Comparison of ENCODE assay signal across 1 cellular context in genomic region chr6:167140589-167141474, GRCh38.
TF ChIP-seq lines count a peak whose summit lies in the region.

No MANE protein-coding gene starts in this region.

TF ChIP-seq in HepG2, 621 proteins besides CTCF, POLR2A, EP300 and RAD21 (continued from another document and continues in another):
- no peak for TF ChIP-seq HNF1A (IDR thresholded peaks at IDR 0.05; ENCODE audit: low read depth)
- 0 out of 2 replicates have a peak, but pooled peaks have one; percentile 39 for TF ChIP-seq HNF1A (CRISPR knock-in tag; IDR thresholded peaks at IDR 0.05; ENCODE audit: borderline replicate concordance)
- peak; percentile 54; the same call in 1 of the 2 replicates for TF ChIP-seq TARDBP (CRISPR knock-in tag; IDR thresholded peaks at IDR 0.05)
- 0 out of 2 replicates have a peak, but pooled peaks have one; percentile 4 for TF ChIP-seq ZNF7 (CRISPR knock-in tag; IDR thresholded peaks at IDR 0.05)
- peak; percentile 49; the same call in 1 of the 2 replicates for TF ChIP-seq MIER3 (CRISPR knock-in tag; IDR thresholded peaks at IDR 0.05; ENCODE audit: borderline replicate concordance)
- TF ChIP-seq HCFC1 (IDR thresholded peaks at IDR 0.05; ENCODE audit: low read depth, low read length) = no peak
- peak; percentile 46 for TF ChIP-seq ZNF687 (CRISPR knock-in tag; IDR thresholded peaks at IDR 0.05)
- TF ChIP-seq KLF16 (CRISPR knock-in tag; IDR thresholded peaks at IDR 0.05) = peak in 1 of 2 experiments; percentile 26; a peak in 1 of 4 replicates
- no peak for TF ChIP-seq ZFAT (CRISPR knock-in tag; conservative IDR thresholded peaks at IDR 0.05)
- TF ChIP-seq ZNF30 (CRISPR knock-in tag; IDR thresholded peaks at IDR 0.05) = no peak
- TF ChIP-seq ZNF503 (CRISPR knock-in tag; IDR thresholded peaks at IDR 0.05) = peak; percentile 71; the same call in 1 of the 2 replicates
- TF ChIP-seq KDM2A (CRISPR knock-in tag; IDR thresholded peaks at IDR 0.05; ENCODE audit: borderline replicate concordance, low read depth) = peak; percentile 63
- TF ChIP-seq NKX3-1 (CRISPR knock-in tag; IDR thresholded peaks at IDR 0.05) = no peak
- TF ChIP-seq ZSCAN9 (CRISPR knock-in tag; IDR thresholded peaks at IDR 0.05; ENCODE audit: borderline replicate concordance) = peak; percentile 96
- TF ChIP-seq ZNF572 (CRISPR knock-in tag; IDR thresholded peaks at IDR 0.05) = peak; percentile 23; the same call in 1 of the 2 replicates
- no peak for TF ChIP-seq ZNF850 (CRISPR knock-in tag; conservative IDR thresholded peaks at IDR 0.05)
- peak; percentile 24; the same call in 1 of the 2 replicates for TF ChIP-seq BRCA1 (CRISPR knock-in tag; IDR thresholded peaks at IDR 0.05)
- peak; percentile 46 for TF ChIP-seq PITX1 (CRISPR knock-in tag; IDR thresholded peaks at IDR 0.05)
- TF ChIP-seq JUNB (CRISPR knock-in tag; IDR thresholded peaks at IDR 0.05; ENCODE audit: borderline replicate concordance) = peak; percentile 71; the same call in 1 of the 2 replicates
- TF ChIP-seq ZNF510 (CRISPR knock-in tag; IDR thresholded peaks at IDR 0.05; ENCODE audit: low read depth) = 0 out of 2 replicates have a peak, but pooled peaks have one; percentile 26
- TF ChIP-seq UBTF (CRISPR knock-in tag; IDR thresholded peaks at IDR 0.05) = peak; percentile 6
- no peak for TF ChIP-seq FOXP1 (IDR thresholded peaks at IDR 0.05)
- TF ChIP-seq FOXP1 (CRISPR knock-in tag; IDR thresholded peaks at IDR 0.05) = peak; percentile 60; the same call in 1 of the 2 replicates
- TF ChIP-seq ZNF230 (CRISPR knock-in tag; IDR thresholded peaks at IDR 0.05) = peak; percentile 52; the same call in 1 of the 2 replicates
- no peak for TF ChIP-seq PRDM15 (CRISPR knock-in tag; IDR thresholded peaks at IDR 0.05)
- TF ChIP-seq FOXA1 (IDR thresholded peaks at IDR 0.05) = peak; percentile 59; the same call in 1 of the 2 replicates
- peak; percentile 88 for TF ChIP-seq FOXA1 (CRISPR knock-in tag; IDR thresholded peaks at IDR 0.05)
- peak; percentile 93 for TF ChIP-seq ZBTB7B (CRISPR knock-in tag; IDR thresholded peaks at IDR 0.05)
- peak; percentile 67 for TF ChIP-seq HDAC1 (CRISPR knock-in tag; IDR thresholded peaks at IDR 0.05)
- TF ChIP-seq NRL (CRISPR knock-in tag; IDR thresholded peaks at IDR 0.05; ENCODE audit: borderline replicate concordance) = no peak
- no peak for TF ChIP-seq ONECUT2 (CRISPR knock-in tag; IDR thresholded peaks at IDR 0.05)
- TF ChIP-seq BCL6 (CRISPR knock-in tag; IDR thresholded peaks at IDR 0.05) = peak; percentile 43; the same call in 1 of the 2 replicates
- TF ChIP-seq IRF9 (CRISPR knock-in tag; IDR thresholded peaks at IDR 0.05; ENCODE audit: borderline replicate concordance) = peak; percentile 10; the same call in 1 of the 2 replicates
- peak; percentile 84 for TF ChIP-seq HMG20B (CRISPR knock-in tag; conservative IDR thresholded peaks at IDR 0.05)
- TF ChIP-seq YEATS4 (CRISPR knock-in tag; IDR thresholded peaks at IDR 0.05; ENCODE audit: borderline replicate concordance) = peak; percentile 34; the same call in 1 of the 2 replicates
- TF ChIP-seq SRSF9 (IDR thresholded peaks at IDR 0.05; ENCODE audit: borderline replicate concordance, insufficient read depth, low read depth, low read length, poor library complexity, severe bottlenecking) = no peak
- TF ChIP-seq TFAP4 (IDR thresholded peaks at IDR 0.05; ENCODE audit: borderline replicate concordance, low read depth) = peak; percentile 75
- no peak for TF ChIP-seq AHR (CRISPR knock-in tag; IDR thresholded peaks at IDR 0.05)
- TF ChIP-seq SMAD9 (CRISPR knock-in tag; IDR thresholded peaks at IDR 0.05) = no peak
- TF ChIP-seq HNRNPLL (IDR thresholded peaks at IDR 0.05; ENCODE audit: low read depth, low read length, poor library complexity, severe bottlenecking) = no peak
- no peak for TF ChIP-seq ZNF772 (CRISPR knock-in tag; IDR thresholded peaks at IDR 0.05)
